In the genomic region with DNA sequence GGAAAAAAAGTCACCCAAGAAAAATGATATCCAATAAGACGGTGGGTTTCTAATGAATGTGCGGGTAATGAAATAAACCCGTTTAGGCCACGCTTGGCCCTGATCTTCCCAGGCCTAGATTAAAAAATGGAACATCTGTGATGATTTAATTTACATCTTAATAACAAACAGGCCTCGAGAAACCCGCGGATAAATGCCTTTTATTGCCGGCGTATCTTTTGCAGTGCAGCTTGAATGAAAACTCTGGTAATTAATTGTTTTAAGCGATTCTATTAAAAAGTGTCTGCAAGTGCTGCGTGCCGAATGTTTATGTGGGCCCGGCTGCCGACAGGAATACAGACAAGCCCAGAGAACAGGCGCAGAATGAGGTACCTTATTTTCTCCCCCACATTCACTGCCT, we compare ENCODE assay signal across 18 cellular contexts.
DNase-seq lines count a peak whose midpoint lies in the region; ATAC-seq and TF ChIP-seq lines count a peak whose summit lies in the region.
"Had no signal": no experiment of that assay in that cellular context is flagged by ENCODE, and none has a peak within 500 bp of the region (broad histone marks: within the 10 kb centered on the region; RNA-seq: fewer than 3 reads in every experiment).

No MANE protein-coding gene starts in this region.

- H3K9me2 ChIP-seq in Karpas-422 (replicated peaks; ENCODE audit: insufficient read depth, low read length) = no peaks in the 10 kb centered on the region

- H3K36me3 Mint-ChIP-seq in endodermal cell (ENCODE audit: low read depth) (no peaks in the 10 kb centered on the region), osteocyte (ENCODE audit: unreplicated experiment) (peaks cover 2% of the 10 kb centered on the region)
- H3K36me3 Mint-ChIP-seq: CD4-positive, alpha-beta memory T cell; IgD-negative memory B cell had no signal

- H3K27ac ChIP-seq in BLaER1 (no peak overlapping the region), Karpas-422 (ENCODE audit: low read length) (peak overlapping the region; percentile 77), endodermal cell (ENCODE audit: low read depth, low read length) (peak overlapping the region; percentile 46)

- no peak overlapping the region for H3K4me3 ChIP-seq in BLaER1
- peak overlapping the region; percentile 33 for H3K4me3 ChIP-seq in Karpas-422 (ENCODE audit: low read length)
- H3K4me3 ChIP-seq in endodermal cell (ENCODE audit: low read length) = no peak overlapping the region
- H3K4me3 ChIP-seq: GM23338, MG63 had no signal

- no peaks in the 10 kb centered on the region for H4K20me1 ChIP-seq in BLaER1
- H4K20me1 ChIP-seq in Karpas-422 (ENCODE audit: insufficient read depth, low read depth, low read length) = no peaks in the 10 kb centered on the region

- H3K4me1 ChIP-seq in BLaER1 (peaks cover 74% of the 10 kb centered on the region), Karpas-422 (ENCODE audit: low read length) (peaks cover 58% of the 10 kb centered on the region), endodermal cell (ENCODE audit: control insufficient read depth, insufficient read depth, low read length) (no peaks in the 10 kb centered on the region)

- H3K27me3 Mint-ChIP-seq in endodermal cell (ENCODE audit: insufficient read depth) (no peaks in the 10 kb centered on the region), osteocyte (ENCODE audit: unreplicated experiment) (no peaks in the 10 kb centered on the region)
- H3K27me3 Mint-ChIP-seq: IgD-negative memory B cell had no signal

- no peak for ATAC-seq in HG02870 (IDR thresholded peaks at IDR 0.05; ENCODE audit: unreplicated experiment)
- ATAC-seq: GM23338, HCT116 had no signal

- H3K27ac Mint-ChIP-seq in endodermal cell (no peak overlapping the region), osteocyte (ENCODE audit: unreplicated experiment) (no peak overlapping the region)
- H3K27ac Mint-ChIP-seq: CD4-positive, alpha-beta memory T cell; GM23338; IgD-negative memory B cell had no signal

- H3K9me3 ChIP-seq in BLaER1 = no peaks in the 10 kb centered on the region
- H3K9me3 ChIP-seq in Karpas-422 (ENCODE audit: low read length) = no peaks in the 10 kb centered on the region
- no peaks in the 10 kb centered on the region for H3K9me3 ChIP-seq in endodermal cell (ENCODE audit: control insufficient read depth, low read length)
- H3K9me3 ChIP-seq: MG63 had no signal

- no peak overlapping the region for H3K4me3 Mint-ChIP-seq in endodermal cell
- no peak overlapping the region for H3K4me3 Mint-ChIP-seq in osteocyte (ENCODE audit: unreplicated experiment)
- H3K4me3 Mint-ChIP-seq: CD4-positive, alpha-beta memory T cell; GM23338; IgD-negative memory B cell had no signal

- H3K4me1 Mint-ChIP-seq in endodermal cell = peaks cover 9% of the 10 kb centered on the region
- H3K4me1 Mint-ChIP-seq in osteocyte (ENCODE audit: unreplicated experiment) = peaks cover 28% of the 10 kb centered on the region
- H3K4me1 Mint-ChIP-seq: CD4-positive, alpha-beta memory T cell; IgD-negative memory B cell had no signal

- H3K27me3 ChIP-seq in BLaER1 = no peaks in the 10 kb centered on the region
- no peaks in the 10 kb centered on the region for H3K27me3 ChIP-seq in Karpas-422 (ENCODE audit: low read length)
- H3K27me3 ChIP-seq in endodermal cell (ENCODE audit: control insufficient read depth, insufficient read depth, low read length, poor library complexity, severe bottlenecking) = no peaks in the 10 kb centered on the region
- H3K27me3 ChIP-seq: MG63 had no signal

- no peaks in the 10 kb centered on the region for H3K79me2 ChIP-seq in Karpas-422 (ENCODE audit: low read length)

- 92 to 94% methylated on average over 12 to 15 of the region's 15 CpGs for WGBS in endodermal cell (ENCODE audit: insufficient coverage in 1 of 2, insufficient read length in 1 of 2), 2 experiments

- no peak overlapping the region for H3K9ac ChIP-seq in BLaER1
- peak overlapping the region; percentile 15 for H3K9ac ChIP-seq in Karpas-422 (ENCODE audit: low read length)
- no peak overlapping the region for H3K9ac ChIP-seq in endodermal cell (ENCODE audit: extremely low read depth, low read length, poor library complexity, severe bottlenecking)

- no peaks in the 10 kb centered on the region for H3K9me3 Mint-ChIP-seq in endodermal cell
- H3K9me3 Mint-ChIP-seq in osteocyte (ENCODE audit: unreplicated experiment) = no peaks in the 10 kb centered on the region
- H3K9me3 Mint-ChIP-seq: CD4-positive, alpha-beta memory T cell; GM23338 had no signal

- peak overlapping the region; percentile 94 for H3K4me2 ChIP-seq in BLaER1
- H3K4me2 ChIP-seq in Karpas-422 (ENCODE audit: low read depth, low read length, poor library complexity, severe bottlenecking) = peak overlapping the region; percentile 60
- H3K4me2 ChIP-seq: GM23338 had no signal

- no peak for TF ChIP-seq CTCF in endodermal cell (conservative IDR thresholded peaks at IDR 0.05)
- TF ChIP-seq CTCF in osteocyte (IDR thresholded peaks at IDR 0.05) = no peak

- peak; percentile 69 for DNase-seq in Karpas-422
- DNase-seq in endodermal cell = no peak
- peak; percentile 10 for DNase-seq in osteocyte (ENCODE audit: extremely low spot score, unreplicated experiment)
- DNase-seq in NCI-H146 treated with DMSO at 0.1 percent for 48 hours (lab: John Stamatoyannopoulos, UW; ENCODE audit: unreplicated experiment) = no peak
- no peak for DNase-seq in AG08395 (ENCODE audit: low spot score)
- DNase-seq: CD4-positive, alpha-beta memory T cell; DMS53; Kasumi-1; MG63; NCI-H1048; NCI-H2029; NCI-H345; SHP77 had no signal

- H3K36me3 ChIP-seq in BLaER1 = no peaks in the 10 kb centered on the region
- no peaks in the 10 kb centered on the region for H3K36me3 ChIP-seq in Karpas-422 (ENCODE audit: insufficient read depth, low read length)
- no peaks in the 10 kb centered on the region for H3K36me3 ChIP-seq in endodermal cell (ENCODE audit: control insufficient read depth, insufficient read depth, low read length)
- H3K36me3 ChIP-seq: MG63 had no signal

- no peak overlapping the region for H2AFZ ChIP-seq in Karpas-422 (ENCODE audit: low read length)
- H2AFZ ChIP-seq: GM23338 had no signal

Comparison
In these comparisons a context has a peak if more than half of its experiments do, and no peak if none do; other contexts are left out.
1. DNase-seq: peak in Karpas-422 (single experiment) and osteocyte (single experiment); none in endodermal cell (single experiment), NCI-H146 treated with DMSO at 0.1 percent for 48 hours (single experiment) and AG08395 (single experiment).